1 cellular context compared by ENCODE assay signal in genomic region chr1:159891275-159892157, GRCh38.
TF ChIP-seq lines count a peak whose summit lies in the region.

No MANE protein-coding gene starts in this region.

TF ChIP-seq in K562, 482 proteins besides CTCF, POLR2A, EP300 and RAD21:
- TF ChIP-seq LARP7 (IDR thresholded peaks at IDR 0.05): no peak
- no peak for TF ChIP-seq MTA2 (IDR thresholded peaks at IDR 0.05; ENCODE audit: low read depth)
- TF ChIP-seq JUND (IDR thresholded peaks at IDR 0.05; ENCODE audit: borderline replicate concordance, low read depth, low read length): no peak
- 0 out of 3 replicates have a peak, but pooled peaks have one; percentile 11 for TF ChIP-seq JUND (tag; IDR thresholded peaks at IDR 0.05; ENCODE audit: borderline replicate concordance, low read depth, low read length)
- TF ChIP-seq ZBTB7A (IDR thresholded peaks at IDR 0.05; ENCODE audit: borderline replicate concordance, control insufficient read depth, low read depth, low read length): no peak
- peak; percentile 91 for TF ChIP-seq ARID2 (IDR thresholded peaks at IDR 0.05)
- peak; percentile 34; the same call in 1 of the 2 replicates for TF ChIP-seq MYC (IDR thresholded peaks at IDR 0.05; ENCODE audit: low read depth, low read length)
- no peak for TF ChIP-seq MYC (CRISPR knock-in tag; IDR thresholded peaks at IDR 0.05; ENCODE audit: borderline replicate concordance, low read depth)
- TF ChIP-seq ZNF699 (CRISPR knock-in tag; IDR thresholded peaks at IDR 0.05; ENCODE audit: insufficient replicate concordance): no peak
- TF ChIP-seq JUN (IDR thresholded peaks at IDR 0.05; ENCODE audit: borderline replicate concordance, low read depth, low read length): 0 out of 2 replicates have a peak, but pooled peaks have one; percentile 27
- TF ChIP-seq JUN (CRISPR knock-in tag; IDR thresholded peaks at IDR 0.05; ENCODE audit: borderline replicate concordance): no peak
- no peak for TF ChIP-seq ZNF146 (CRISPR knock-in tag; IDR thresholded peaks at IDR 0.05; ENCODE audit: unreplicated experiment)
- peak; percentile 75; the same call in 1 of the 2 replicates for TF ChIP-seq CC2D1A (IDR thresholded peaks at IDR 0.05)
- TF ChIP-seq HNRNPL (IDR thresholded peaks at IDR 0.05; ENCODE audit: low read depth, low read length): 0 out of 2 replicates have a peak, but pooled peaks have one; percentile 58
- TF ChIP-seq NEUROD1 (IDR thresholded peaks at IDR 0.05; ENCODE audit: borderline replicate concordance, low read depth, low read length, partially characterized antibody): peak; percentile 31
- TF ChIP-seq BHLHE40 (IDR thresholded peaks at IDR 0.05; ENCODE audit: low read length): 0 out of 2 replicates have a peak, but pooled peaks have one; percentile 35
- 0 out of 2 replicates have a peak, but pooled peaks have one; percentile 10 for TF ChIP-seq MAFK (IDR thresholded peaks at IDR 0.05; ENCODE audit: low read length)
- TF ChIP-seq DEAF1 (CRISPR knock-in tag; IDR thresholded peaks at IDR 0.05): peak; percentile 82
- peak; percentile 92 for TF ChIP-seq EGR1 (conservative IDR thresholded peaks at IDR 0.05)
- TF ChIP-seq DDX20 (tag; IDR thresholded peaks at IDR 0.05; ENCODE audit: low read depth): no peak
- no peak for TF ChIP-seq ZC3H8 (IDR thresholded peaks at IDR 0.05)
- TF ChIP-seq ATF1 (CRISPR knock-in tag; IDR thresholded peaks at IDR 0.05): no peak
- no peak for TF ChIP-seq ATF1 (tag; IDR thresholded peaks at IDR 0.05)
- no peak for TF ChIP-seq PCBP1 (IDR thresholded peaks at IDR 0.05; ENCODE audit: low read depth, low read length, poor library complexity, severe bottlenecking)
- TF ChIP-seq SMC3 (conservative IDR thresholded peaks at IDR 0.05; ENCODE audit: insufficient read depth, low read depth, low read length): peak; percentile 49
- 0 out of 2 replicates have a peak, but pooled peaks have one; percentile 16 for TF ChIP-seq ZNF24 (IDR thresholded peaks at IDR 0.05)
